In genomic region chr11:5234390-5234834, GRCh38 we compare ENCODE assay signal across 1 cellular context.
TF ChIP-seq lines count a peak whose summit lies in the region.

TSS of gene HBD (minus strand) at chr11:5234483. CDS start at chr11:5234433, 50 bp downstream.

TF ChIP-seq in K562, 482 proteins besides CTCF, POLR2A, EP300 and RAD21 (continued from another document and continues in another):
- no peak for TF ChIP-seq AFF4 (CRISPR knock-in tag; IDR thresholded peaks at IDR 0.05)
- TF ChIP-seq DPF2 (IDR thresholded peaks at IDR 0.05), result peak; percentile 83
- no peak for TF ChIP-seq ZNF655 (CRISPR knock-in tag; IDR thresholded peaks at IDR 0.05)
- 0 out of 2 replicates have a peak, but pooled peaks have one; percentile 24 for TF ChIP-seq RAD51 (IDR thresholded peaks at IDR 0.05; ENCODE audit: borderline replicate concordance, low read depth)
- no peak for TF ChIP-seq ZNF282 (CRISPR knock-in tag; IDR thresholded peaks at IDR 0.05)
- peak; percentile 87; the same call in 1 of the 2 replicates for TF ChIP-seq ZNF79 (CRISPR knock-in tag; IDR thresholded peaks at IDR 0.05; ENCODE audit: low read depth)
- peak in 1 of 2 experiments; percentile 35; a peak in 1 of 4 replicates for TF ChIP-seq KDM1A (IDR thresholded peaks at IDR 0.05)
- no peak for TF ChIP-seq EGR1 (conservative IDR thresholded peaks at IDR 0.05)
- TF ChIP-seq CC2D1A (IDR thresholded peaks at IDR 0.05), result no peak
- TF ChIP-seq ZFP36 (IDR thresholded peaks at IDR 0.05; ENCODE audit: low read depth, low read length, partially characterized antibody), result peak; percentile 22
- TF ChIP-seq SMARCC2 (IDR thresholded peaks at IDR 0.05; ENCODE audit: low read depth), result peak; percentile 64; the same call in 1 of the 2 replicates
- no peak for TF ChIP-seq ZNF512 (tag; IDR thresholded peaks at IDR 0.05)
- TF ChIP-seq ZNF134 (CRISPR knock-in tag; conservative IDR thresholded peaks at IDR 0.05), result no peak
- no peak for TF ChIP-seq HOMEZ (CRISPR knock-in tag; IDR thresholded peaks at IDR 0.05)
- TF ChIP-seq CXXC5 (CRISPR knock-in tag; IDR thresholded peaks at IDR 0.05), result peak; percentile 48; the same call in 1 of the 2 replicates
- TF ChIP-seq BMI1 (IDR thresholded peaks at IDR 0.05; ENCODE audit: low read length), result no peak
- TF ChIP-seq EP400 (IDR thresholded peaks at IDR 0.05), result 0 out of 2 replicates have a peak, but pooled peaks have one; percentile 4
- TF ChIP-seq THRB (CRISPR knock-in tag; conservative IDR thresholded peaks at IDR 0.05), result no peak
- TF ChIP-seq NFYB (IDR thresholded peaks at IDR 0.05; ENCODE audit: extremely low read depth, insufficient read length), result no peak
- TF ChIP-seq E2F4 (CRISPR knock-in tag; IDR thresholded peaks at IDR 0.05; ENCODE audit: low read depth), result no peak
- no peak for TF ChIP-seq ESRRB (CRISPR knock-in tag; IDR thresholded peaks at IDR 0.05; ENCODE audit: borderline replicate concordance)
- TF ChIP-seq SOX6 (IDR thresholded peaks at IDR 0.05), result peak; percentile 74; the same call in 1 of the 2 replicates
- TF ChIP-seq MEF2A (IDR thresholded peaks at IDR 0.05; ENCODE audit: control insufficient read depth, low read depth, low read length), result peak; percentile 97
- no peak for TF ChIP-seq RBM15 (IDR thresholded peaks at IDR 0.05; ENCODE audit: insufficient read depth, low read length)
- TF ChIP-seq ZNF764 (CRISPR knock-in tag; IDR thresholded peaks at IDR 0.05; ENCODE audit: low read depth), result no peak
- no peak for TF ChIP-seq ZNF609 (CRISPR knock-in tag; IDR thresholded peaks at IDR 0.05; ENCODE audit: borderline replicate concordance)
- TF ChIP-seq CBX3 (IDR thresholded peaks at IDR 0.05; ENCODE audit: borderline replicate concordance in 1 of 2, low read length in 2 of 2), result peak in 1 of 2 experiments; percentile 49; a peak in 1 of 3 replicates
- no peak for TF ChIP-seq NR0B1 (IDR thresholded peaks at IDR 0.05; ENCODE audit: partially characterized antibody)
- TF ChIP-seq PKNOX1 (IDR thresholded peaks at IDR 0.05), result peak; percentile 68
- no peak for TF ChIP-seq ARID4B (CRISPR knock-in tag; IDR thresholded peaks at IDR 0.05)
- peak; percentile 75 for TF ChIP-seq ARID1B (IDR thresholded peaks at IDR 0.05)
